Comparison of ENCODE assay signal across 1 cellular context in genomic region chr15:63364293-63365003, GRCh38.
A peak's percentile ranks its signal among the peaks of the same experiment; 100 is the strongest.
TF ChIP-seq lines count a peak whose summit lies in the region.

No MANE protein-coding gene starts in this region.

TF ChIP-seq in SK-N-SH, 30 proteins besides CTCF, POLR2A, EP300 and RAD21:
- no peak for TF ChIP-seq SIN3A (IDR thresholded peaks at IDR 0.05; ENCODE audit: borderline replicate concordance, low read depth, low read length)
- no peak for TF ChIP-seq MEF2A (IDR thresholded peaks at IDR 0.05; ENCODE audit: borderline replicate concordance, low read depth)
- no peak for TF ChIP-seq SMC3 (IDR thresholded peaks at IDR 0.05; ENCODE audit: low read depth, low read length)
- TF ChIP-seq GATA2 (CRISPR knock-in tag; IDR thresholded peaks at IDR 0.05), result 0 out of 2 replicates have a peak, but pooled peaks have one; percentile 17
